ENCODE assay signal across 8 cellular contexts in genomic region chr13:111115841-111116500, GRCh38. TPM values are rescaled to one million over a fixed set of nuclear protein-coding genes. Genes with fewer than 3 reads are reported as not detected.
DNase-seq lines count a peak whose midpoint lies in the region; ATAC-seq and TF ChIP-seq lines count a peak whose summit lies in the region.

No MANE protein-coding gene starts in this region.

- no peaks in the 10 kb centered on the region for H3K9me3 Mint-ChIP-seq in CD4-positive, alpha-beta T cell

- H3K4me1 Mint-ChIP-seq in CD4-positive, alpha-beta T cell (ENCODE audit: low read depth) = peaks cover 16% of the 10 kb centered on the region

- H3K4me3 Mint-ChIP-seq in CD4-positive, alpha-beta T cell = peak overlapping the region; percentile 86

- H3K4me3 ChIP-seq in HUES64 (ENCODE audit: low read length) (peak overlapping the region; percentile 89), upper lobe of right lung (peak overlapping the region; percentile 65), BE2C (ENCODE audit: low read depth, low read length) (no peak overlapping the region)

- H3K9me3 ChIP-seq in CD4-positive, alpha-beta T cell (ENCODE audit: control insufficient read depth, low read length) = no peaks in the 10 kb centered on the region
- H3K9me3 ChIP-seq in HUES64 (ENCODE audit: insufficient read depth, low read depth, low read length) (0 out of 2 replicates have a peak, but pooled peaks cover 2% of the 10 kb centered on the region), upper lobe of right lung (no peaks in the 10 kb centered on the region), BE2C (no peaks in the 10 kb centered on the region)

- intact Hi-C loops in CD4-positive, alpha-beta T cell (cut with DNase I, micrococcal nuclease) = no loop called here
- intact Hi-C loops in upper lobe of right lung (cut with DNase I) = no loop called here

- H3K36me3 ChIP-seq in HUES64 (ENCODE audit: insufficient read depth, low read length) (no peaks in the 10 kb centered on the region), upper lobe of right lung (no peaks in the 10 kb centered on the region), BE2C (no peaks in the 10 kb centered on the region)

- H3K27ac ChIP-seq in CD4-positive, alpha-beta T cell (ENCODE audit: low read depth, low read length) = no peak overlapping the region
- no peak overlapping the region for H3K27ac ChIP-seq in HUES64 (ENCODE audit: low read depth, low read length)
- peak overlapping the region; percentile 66 for H3K27ac ChIP-seq in upper lobe of right lung

- peaks cover 55% of the 10 kb centered on the region for H3K27me3 ChIP-seq in CD4-positive, alpha-beta T cell (ENCODE audit: control insufficient read depth, insufficient read depth, low read length)
- H3K27me3 ChIP-seq in HUES64 (ENCODE audit: insufficient read depth, low read length) (peaks cover 64% of the 10 kb centered on the region), upper lobe of right lung (peaks cover 23% of the 10 kb centered on the region), BE2C (peaks cover 97% of the 10 kb centered on the region)

- no peak for TF ChIP-seq CTCF in CD4-positive, alpha-beta T cell (IDR thresholded peaks at IDR 0.05)
- no peak for TF ChIP-seq CTCF in upper lobe of right lung (IDR thresholded peaks at IDR 0.05)
- no peak for TF ChIP-seq CTCF in BE2C (IDR thresholded peaks at IDR 0.05; ENCODE audit: low read depth, low read length)

- CTCF ChIA-PET in CD4-positive, alpha-beta T cell (lab: Charles Lee) = no interaction called here

- H3K4me1 ChIP-seq in HUES64 (ENCODE audit: insufficient read depth, low read length) = 0 out of 2 replicates have a peak, but pooled peaks cover 5% of the 10 kb centered on the region
- H3K4me1 ChIP-seq in upper lobe of right lung = peaks cover 22% of the 10 kb centered on the region
- H3K4me1 ChIP-seq in BE2C = no peaks in the 10 kb centered on the region

- no peak for ATAC-seq in CD4-positive, alpha-beta T cell (ENCODE audit: poor library complexity)
- ATAC-seq in upper lobe of right lung = peak; percentile 38
- ATAC-seq in GM19328 (IDR thresholded peaks at IDR 0.05; ENCODE audit: unreplicated experiment) = no peak

- no peaks in the 10 kb centered on the region for H3K36me3 Mint-ChIP-seq in CD4-positive, alpha-beta T cell (ENCODE audit: low read depth)

- H3K9ac ChIP-seq in HUES64 (ENCODE audit: low read depth, low read length) = peak overlapping the region; percentile 48

- POLR2A ChIA-PET in CD4-positive, alpha-beta T cell (lab: Charles Lee) = no interaction called here

- no peak for DNase-seq in CD4-positive, alpha-beta T cell
- DNase-seq in dedifferentiated amniotic fluid mesenchymal stem cell (ENCODE audit: extremely low spot score) (peak; percentile 94), medulla oblongata (ENCODE audit: extremely low spot score) (peak; percentile 2), upper lobe of right lung (no peak), SHP77 (lab: John Stamatoyannopoulos, UW) (no peak), BE2C (no peak)

- H3K27me3 Mint-ChIP-seq in CD4-positive, alpha-beta T cell = peaks cover 89% of the 10 kb centered on the region

- 1% methylated on average over 46 of the region's 53 CpGs for WGBS in HUES64

- H3K27ac Mint-ChIP-seq in CD4-positive, alpha-beta T cell = peak overlapping the region; percentile 31

RNA-seq across cellular contexts. Expression of gene ARHGEF7, which starts 0.9 kb away (rescaled TPM):
- 100 to 1,000 TPM; 144 to 150 TPM for total RNA-seq in CD4-positive, alpha-beta T cell
- polyA plus RNA-seq in HUES64 (2013, experiment 1 of 2) = 34.7 TPM
- 36.5 TPM for polyA plus RNA-seq in HUES64 (2013, experiment 2 of 2)
- 63.2 TPM for total RNA-seq in upper lobe of right lung
- polyA plus RNA-seq in BE2C (2012; ENCODE audit: insufficient read depth, insufficient read length, low read depth) = 34.3 TPM

Comparison
In these comparisons a context has a peak if more than half of its experiments do, and no peak if none do; other contexts are left out.
1. DNase-seq: peak in dedifferentiated amniotic fluid mesenchymal stem cell (single experiment) and medulla oblongata (single experiment); none in CD4-positive, alpha-beta T cell (0 of 10), upper lobe of right lung (single experiment), SHP77 (0 of 2) and BE2C (single experiment).